In the genomic region with DNA sequence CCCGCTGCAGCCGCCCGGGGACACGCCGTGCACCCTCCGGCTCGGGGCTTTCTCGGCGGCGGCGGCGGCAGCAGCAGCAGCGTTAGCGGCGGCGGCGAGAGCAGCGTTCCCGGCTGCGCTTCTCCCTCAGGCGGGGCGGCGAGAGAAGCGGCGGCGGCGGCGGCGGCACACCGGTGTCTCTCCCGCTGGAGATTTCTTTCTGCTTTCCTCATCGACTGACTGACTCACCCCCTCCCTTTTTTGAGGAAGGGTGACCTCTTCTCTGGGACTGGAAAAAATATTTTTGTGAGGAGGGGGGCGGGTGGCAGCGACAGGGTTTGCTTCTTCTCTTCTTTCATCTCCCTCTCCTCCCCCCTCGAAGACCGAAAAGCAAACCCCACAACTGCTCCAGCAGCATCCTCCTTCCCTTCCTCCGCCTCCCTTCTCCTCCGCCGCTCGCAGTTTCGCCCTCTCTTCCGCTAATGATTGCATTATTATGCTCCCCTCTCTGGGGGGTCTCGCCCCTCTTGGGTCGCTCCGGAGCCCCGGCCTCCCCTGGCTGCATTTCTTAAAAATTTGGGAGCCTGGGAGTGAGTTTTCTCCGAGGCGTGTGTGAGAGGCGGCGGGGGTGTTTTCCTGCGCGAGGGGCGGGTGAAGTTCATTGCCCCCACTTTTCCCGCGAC, we compare ENCODE assay signal across 8 cellular contexts. TPM values are rescaled to one million over a fixed set of nuclear protein-coding genes. Genes with fewer than 3 reads are reported as not detected.
DNase-seq lines count a peak whose midpoint lies in the region; ATAC-seq, FAIRE-seq and TF ChIP-seq lines count a peak whose summit lies in the region.

No MANE protein-coding gene starts in this region.

- H3K27ac ChIP-seq in AG04450 (ENCODE audit: low read depth, low read length): no peak overlapping the region
- H3K27ac ChIP-seq in OCI-LY1 (ENCODE audit: low read depth, low read length, poor library complexity, severe bottlenecking): peak overlapping the region; percentile 73
- H3K27ac ChIP-seq in thoracic aorta: peak overlapping the region in 1 of 2 donors; percentile 23

- no peak for TF ChIP-seq CTCF in AG04450 (IDR thresholded peaks at IDR 0.05; ENCODE audit: low read depth, low read length)
- no peak for TF ChIP-seq CTCF in OCI-LY1 (IDR thresholded peaks at IDR 0.05; ENCODE audit: low read length)
- no peak for TF ChIP-seq CTCF in thoracic aorta (IDR thresholded peaks at IDR 0.05)

- peaks cover 10% of the 10 kb centered on the region for H3K36me3 Mint-ChIP-seq in central memory CD8-positive, alpha-beta T cell (ENCODE audit: insufficient read depth)
- H3K36me3 Mint-ChIP-seq in memory B cell: peaks cover 2% of the 10 kb centered on the region

- H3K4me1 Mint-ChIP-seq in central memory CD8-positive, alpha-beta T cell: peaks cover 26% of the 10 kb centered on the region
- H3K4me1 Mint-ChIP-seq in memory B cell: peaks cover 11% of the 10 kb centered on the region

- H3K27me3 ChIP-seq in AG04450 (ENCODE audit: control insufficient read depth, insufficient read depth, low read length): peaks cover 18% of the 10 kb centered on the region
- H3K27me3 ChIP-seq in OCI-LY1 (ENCODE audit: insufficient read depth, low read length): no peaks in the 10 kb centered on the region
- no peaks in the 10 kb centered on the region for H3K27me3 ChIP-seq in thoracic aorta (replicated peaks; ENCODE audit: insufficient read depth)

- no peaks in the 10 kb centered on the region for H3K9me3 Mint-ChIP-seq in central memory CD8-positive, alpha-beta T cell
- no peaks in the 10 kb centered on the region for H3K9me3 Mint-ChIP-seq in memory B cell

- H3K79me2 ChIP-seq in OCI-LY1 (ENCODE audit: insufficient read depth, low read length): peaks cover 51% of the 10 kb centered on the region

- peaks cover 3% of the 10 kb centered on the region; the same call in 1 of the 2 replicates for H3K36me3 ChIP-seq in OCI-LY1 (ENCODE audit: insufficient read depth, low read length)
- H3K36me3 ChIP-seq in thoracic aorta: no peaks in the 10 kb centered on the region

- H3K9ac ChIP-seq in OCI-LY1 (ENCODE audit: low read length): peak overlapping the region; percentile 88

- H2AFZ ChIP-seq in OCI-LY1 (ENCODE audit: low read length): no peak overlapping the region

- H3F3A ChIP-seq in OCI-LY1 (ENCODE audit: insufficient read depth, low read length): peaks cover 6% of the 10 kb centered on the region; the same call in 1 of the 2 replicates

- H3K4me1 ChIP-seq in OCI-LY1 (ENCODE audit: insufficient read depth, low read length, severe bottlenecking): peaks cover 43% of the 10 kb centered on the region
- peaks cover 11 to 23% of the 10 kb centered on the region in 2 donors for H3K4me1 ChIP-seq in thoracic aorta (ENCODE audit: control insufficient read depth in 1 of 2, low read depth in 2 of 2)

- H3K4me3 ChIP-seq in AG04450 (ENCODE audit: low read depth, low read length): peak overlapping the region; percentile 65
- H3K4me3 ChIP-seq in OCI-LY1 (ENCODE audit: low read depth, low read length, poor library complexity, severe bottlenecking): peak overlapping the region; percentile 83
- peak overlapping the region; percentile 98 for H3K4me3 ChIP-seq in thoracic aorta

- no peak for TF ChIP-seq POLR2A in GM12892 (IDR thresholded peaks at IDR 0.05; ENCODE audit: low read depth, low read length)

- H3K9me2 ChIP-seq in OCI-LY1 (ENCODE audit: low read depth, low read length): no peaks in the 10 kb centered on the region

- peaks cover 10% of the 10 kb centered on the region for H3K27me3 Mint-ChIP-seq in central memory CD8-positive, alpha-beta T cell
- H3K27me3 Mint-ChIP-seq in memory B cell: no peaks in the 10 kb centered on the region

- CTCF ChIA-PET in AG04450 (lab: Charles Lee): no interaction called here

- H3K27ac Mint-ChIP-seq in central memory CD8-positive, alpha-beta T cell (ENCODE audit: low read depth): peak overlapping the region; percentile 73
- H3K27ac Mint-ChIP-seq in memory B cell: peak overlapping the region; percentile 65

- H3K4me3 Mint-ChIP-seq in central memory CD8-positive, alpha-beta T cell: no peak overlapping the region
- peak overlapping the region; percentile 94 for H3K4me3 Mint-ChIP-seq in memory B cell

- peak overlapping the region; percentile 82 for H3K4me2 ChIP-seq in OCI-LY1 (ENCODE audit: low read length)

- POLR2A ChIA-PET in AG04450 (lab: Yijun Ruan, JAX): no interaction called here

- ATAC-seq in central memory CD8-positive, alpha-beta T cell (replicated peaks; ENCODE audit: extremely low read depth, poor library complexity, severe bottlenecking): no peak
- ATAC-seq in memory B cell (ENCODE audit: low read depth): no peak
- ATAC-seq in thoracic aorta (ENCODE audit: insufficient number of reproducible peaks, low FRiP score, low read depth): no peak
- ATAC-seq in HG03378 (IDR thresholded peaks at IDR 0.05; ENCODE audit: unreplicated experiment): no peak
- no peak for ATAC-seq in GM18502 (IDR thresholded peaks at IDR 0.05; ENCODE audit: poor library complexity, unreplicated experiment)

- FAIRE-seq in GM12892 (lab: Jason Lieb, UNC): no peak

- H4K20me1 ChIP-seq in OCI-LY1 (ENCODE audit: insufficient read depth, low read length): no peaks in the 10 kb centered on the region

- DNase-seq in AG04450 (ENCODE audit: low read depth, low spot score) (no peak), GM12892 (ENCODE audit: insufficient read length) (peak; percentile 37), memory B cell (ENCODE audit: low spot score in 2 of 2) (peak in 1 of 2 donors; percentile 4), thoracic aorta (ENCODE audit: low spot score) (no peak)
- DNase-seq in central memory CD8-positive, alpha-beta T cell (ENCODE audit: low spot score in 2 of 2): no peak

- H3K9me3 ChIP-seq in AG04450 (ENCODE audit: control insufficient read depth, insufficient read depth, low read length) (peaks cover 3% of the 10 kb centered on the region; the same call in 1 of the 2 replicates), OCI-LY1 (ENCODE audit: low read length) (no peaks in the 10 kb centered on the region), thoracic aorta (no peaks in the 10 kb centered on the region)

RNA-seq across cellular contexts. Expression of gene AUTS2, which starts 0.3 kb away (rescaled TPM):
- polyA plus RNA-seq in AG04450 (2011; rRNA removed): 1.5 and 2.0 TPM in 2 replicates
- 4.9 and 5.0 TPM in 2 replicates for polyA minus RNA-seq in AG04450 (2011; rRNA and poly(A)+ RNA removed)
- 12.6 TPM for polyA plus RNA-seq in GM12892 (2012; ENCODE audit: missing spikeins)
- 100 to 1,000 TPM in 1 of 2 donors, 10 to 100 TPM in 1; 49.4 to 101 TPM for total RNA-seq in thoracic aorta
